Comparison of ENCODE assay signal across 9 cellular contexts in the genomic region with DNA sequence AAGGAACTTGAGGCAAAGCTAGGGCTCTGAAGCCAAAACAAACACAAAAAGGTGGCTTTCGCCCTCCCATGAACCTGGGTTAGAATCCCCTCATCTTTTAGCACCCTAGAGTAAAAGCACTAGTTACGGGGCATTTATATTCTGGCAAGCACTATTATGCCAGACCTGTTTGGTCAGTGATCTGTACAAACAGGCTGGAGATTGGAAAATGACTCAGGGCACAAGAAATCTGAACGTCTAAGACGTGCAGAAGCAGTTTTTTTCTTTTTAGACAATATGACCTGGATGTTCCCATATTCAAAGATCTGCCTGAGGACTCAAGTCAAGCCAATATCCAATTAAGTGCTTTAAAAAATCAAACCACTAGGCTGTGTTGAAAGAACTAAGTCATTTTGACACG. TPM values are rescaled to one million over a fixed set of nuclear protein-coding genes. Genes with fewer than 3 reads are reported as not detected.
A peak's percentile ranks its signal among the peaks of the same experiment; 100 is the strongest.
DNase-seq lines count a peak whose midpoint lies in the region; ATAC-seq and TF ChIP-seq lines count a peak whose summit lies in the region.
"Had no signal": no experiment of that assay in that cellular context is flagged by ENCODE, and none has a peak within 500 bp of the region (broad histone marks: within the 10 kb centered on the region; RNA-seq: fewer than 3 reads in every experiment).

No MANE protein-coding gene starts in this region.

- H3K36me3 Mint-ChIP-seq in activated CD8-positive, alpha-beta memory T cell treated with anti-CD3 and anti-CD28 coated beads, Interleukin-2, amount 10 ng/mL, durations not matched to agents 7 days and 5 days, result peaks cover 54% of the 10 kb centered on the region
- peaks cover 50% of the 10 kb centered on the region for H3K36me3 Mint-ChIP-seq in activated T-helper 1 cell treated with anti-CD3 and anti-CD28 coated beads, Interleukin-12 subunit alpha, Interleukin-12 subunit beta, Interleukin-2, Interleukin-4 antibody, amounts not matched to agents 30 ng/mL and 10 ng/mL and 1 ng/mL, durations not matched to agents 14 hours and 24 hours and 36 hours (ENCODE audit: low read depth)
- H3K36me3 Mint-ChIP-seq in stimulated activated effector memory CD8-positive, alpha-beta T cell treated with anti-CD3 and anti-CD28 coated beads, Interleukin-12 subunit alpha, Interleukin-12 subunit beta, amount 100 ng/mL, for 72 hours, result peaks cover 60% of the 10 kb centered on the region

- no peak overlapping the region for H3K27ac Mint-ChIP-seq in activated CD8-positive, alpha-beta memory T cell treated with anti-CD3 and anti-CD28 coated beads, Interleukin-2, amount 10 ng/mL, durations not matched to agents 7 days and 5 days
- no peak overlapping the region for H3K27ac Mint-ChIP-seq in activated T-helper 1 cell treated with anti-CD3 and anti-CD28 coated beads, Interleukin-12 subunit alpha, Interleukin-12 subunit beta, Interleukin-2, Interleukin-4 antibody, amounts not matched to agents 30 ng/mL and 10 ng/mL and 1 ng/mL, durations not matched to agents 14 hours and 24 hours and 36 hours
- no peak overlapping the region for H3K27ac Mint-ChIP-seq in stimulated activated effector memory CD8-positive, alpha-beta T cell treated with anti-CD3 and anti-CD28 coated beads, Interleukin-12 subunit alpha, Interleukin-12 subunit beta, amount 100 ng/mL, for 72 hours

- CTCF ChIA-PET in activated CD8-positive, alpha-beta memory T cell treated with anti-CD3 and anti-CD28 coated beads, Interleukin-2, amount 10 ng/mL, durations not matched to agents 7 days and 5 days (lab: Charles Lee), result interaction anchor here (1.2 to 2.4 kb wide), 3 partner anchors 20 to 22 kb away, joined by 4 to 16 read pairs (median 5); partner anchors contain the start of gene HNRNPR

- ATAC-seq in activated CD8-positive, alpha-beta memory T cell treated with anti-CD3 and anti-CD28 coated beads, Interleukin-2, amount 10 ng/mL, durations not matched to agents 7 days and 5 days, result no peak
- no peak for ATAC-seq in stimulated activated effector memory CD8-positive, alpha-beta T cell treated with anti-CD3 and anti-CD28 coated beads, Interleukin-12 subunit alpha, Interleukin-12 subunit beta, amount 100 ng/mL, for 72 hours

- intact Hi-C loops in activated T-helper 1 cell treated with anti-CD3 and anti-CD28 coated beads, Interleukin-12 subunit alpha, Interleukin-12 subunit beta, Interleukin-2, Interleukin-4 antibody, amounts not matched to agents 30 ng/mL and 10 ng/mL and 1 ng/mL, durations not matched to agents 14 hours and 24 hours and 36 hours (cut with micrococcal nuclease), result loop anchor here (5.0 to 10.0 kb wide), 2 partner anchors 34 to 252 kb away; no protein-coding TSS in a partner anchor

- no peak overlapping the region for H3K4me3 ChIP-seq in fibroblast of mammary gland (ENCODE audit: control insufficient read depth, low read depth, low read length)

- peak overlapping the region; percentile 91 for H3K4me3 Mint-ChIP-seq in activated CD8-positive, alpha-beta memory T cell treated with anti-CD3 and anti-CD28 coated beads, Interleukin-2, amount 10 ng/mL, durations not matched to agents 7 days and 5 days
- peak overlapping the region; percentile 95 for H3K4me3 Mint-ChIP-seq in activated T-helper 1 cell treated with anti-CD3 and anti-CD28 coated beads, Interleukin-12 subunit alpha, Interleukin-12 subunit beta, Interleukin-2, Interleukin-4 antibody, amounts not matched to agents 30 ng/mL and 10 ng/mL and 1 ng/mL, durations not matched to agents 14 hours and 24 hours and 36 hours
- peak overlapping the region; percentile 92 for H3K4me3 Mint-ChIP-seq in stimulated activated effector memory CD8-positive, alpha-beta T cell treated with anti-CD3 and anti-CD28 coated beads, Interleukin-12 subunit alpha, Interleukin-12 subunit beta, amount 100 ng/mL, for 72 hours

- peaks cover 30% of the 10 kb centered on the region for H3K4me1 Mint-ChIP-seq in activated CD8-positive, alpha-beta memory T cell treated with anti-CD3 and anti-CD28 coated beads, Interleukin-2, amount 10 ng/mL, durations not matched to agents 7 days and 5 days
- H3K4me1 Mint-ChIP-seq in activated T-helper 1 cell treated with anti-CD3 and anti-CD28 coated beads, Interleukin-12 subunit alpha, Interleukin-12 subunit beta, Interleukin-2, Interleukin-4 antibody, amounts not matched to agents 30 ng/mL and 10 ng/mL and 1 ng/mL, durations not matched to agents 14 hours and 24 hours and 36 hours (ENCODE audit: low read depth), result peaks cover 27% of the 10 kb centered on the region
- H3K4me1 Mint-ChIP-seq in stimulated activated effector memory CD8-positive, alpha-beta T cell treated with anti-CD3 and anti-CD28 coated beads, Interleukin-12 subunit alpha, Interleukin-12 subunit beta, amount 100 ng/mL, for 72 hours, result peaks cover 39% of the 10 kb centered on the region

- no peak for TF ChIP-seq CTCF in fibroblast of mammary gland (conservative IDR thresholded peaks at IDR 0.05; ENCODE audit: control insufficient read depth, insufficient read depth, low read depth, low read length)

- no peaks in the 10 kb centered on the region for H3K27me3 Mint-ChIP-seq in activated CD8-positive, alpha-beta memory T cell treated with anti-CD3 and anti-CD28 coated beads, Interleukin-2, amount 10 ng/mL, durations not matched to agents 7 days and 5 days
- no peaks in the 10 kb centered on the region for H3K27me3 Mint-ChIP-seq in activated T-helper 1 cell treated with anti-CD3 and anti-CD28 coated beads, Interleukin-12 subunit alpha, Interleukin-12 subunit beta, Interleukin-2, Interleukin-4 antibody, amounts not matched to agents 30 ng/mL and 10 ng/mL and 1 ng/mL, durations not matched to agents 14 hours and 24 hours and 36 hours (ENCODE audit: insufficient read depth)

- DNase-seq in activated CD8-positive, alpha-beta memory T cell treated with anti-CD3 and anti-CD28 coated beads, Interleukin-2, amount 10 ng/mL, durations not matched to agents 7 days and 5 days, result no peak
- DNase-seq in activated CD8-positive, alpha-beta memory T cell treated with anti-CD3 and anti-CD28 coated beads, Interleukin-2, amount 50 U/mL, for 48 hours, result no peak
- DNase-seq in activated T-helper 1 cell treated with anti-CD3 and anti-CD28 coated beads, Interleukin-12 subunit alpha, Interleukin-12 subunit beta, Interleukin-2, Interleukin-4 antibody, amounts not matched to agents 30 ng/mL and 10 ng/mL and 1 ng/mL, durations not matched to agents 14 hours and 24 hours and 36 hours (ENCODE audit: low spot score), result no peak
- DNase-seq in fibroblast of mammary gland (ENCODE audit: low read depth) (peak; percentile 11), HPDE6-E6E7 (ENCODE audit: extremely low spot score) (no peak), inferior parietal cortex (ENCODE audit: extremely low spot score) (no peak), medulla oblongata (ENCODE audit: extremely low spot score) (no peak)
- no peak for DNase-seq in stimulated activated effector memory CD8-positive, alpha-beta T cell treated with anti-CD3 and anti-CD28 coated beads, Interleukin-12 subunit alpha, Interleukin-12 subunit beta, amount 100 ng/mL, for 72 hours (ENCODE audit: low spot score in 2 of 2)
- DNase-seq: stimulated activated CD4-positive, alpha-beta T cell treated with anti-CD3 and anti-CD28 coated beads, Interleukin-4, amount 100 ng/mL, for 24 hours had no signal

- H3K9me3 Mint-ChIP-seq in activated CD8-positive, alpha-beta memory T cell treated with anti-CD3 and anti-CD28 coated beads, Interleukin-2, amount 10 ng/mL, durations not matched to agents 7 days and 5 days (ENCODE audit: low read depth), result peaks cover 21% of the 10 kb centered on the region
- H3K9me3 Mint-ChIP-seq in activated T-helper 1 cell treated with anti-CD3 and anti-CD28 coated beads, Interleukin-12 subunit alpha, Interleukin-12 subunit beta, Interleukin-2, Interleukin-4 antibody, amounts not matched to agents 30 ng/mL and 10 ng/mL and 1 ng/mL, durations not matched to agents 14 hours and 24 hours and 36 hours, result peaks cover 41% of the 10 kb centered on the region
- H3K9me3 Mint-ChIP-seq in stimulated activated effector memory CD8-positive, alpha-beta T cell treated with anti-CD3 and anti-CD28 coated beads, Interleukin-12 subunit alpha, Interleukin-12 subunit beta, amount 100 ng/mL, for 72 hours, result peaks cover 8% of the 10 kb centered on the region

RNA-seq across cellular contexts. Expression of gene ZNF436, which starts 3.0 kb away (rescaled TPM):
- total RNA-seq in activated CD8-positive, alpha-beta memory T cell treated with anti-CD3 and anti-CD28 coated beads, Interleukin-2, amount 10 ng/mL, durations not matched to agents 7 days and 5 days, result 1 to 10 TPM; 5.3 to 6.6 TPM
- total RNA-seq in activated T-helper 1 cell treated with anti-CD3 and anti-CD28 coated beads, Interleukin-12 subunit alpha, Interleukin-12 subunit beta, Interleukin-2, Interleukin-4 antibody, amounts not matched to agents 30 ng/mL and 10 ng/mL and 1 ng/mL, durations not matched to agents 14 hours and 24 hours and 36 hours, result 4.6 TPM in 2 replicates

RNA-seq across cellular contexts. Expression of gene HNRNPR, which starts 22.5 kb away (rescaled TPM):
- 100 to 1,000 TPM; 220 to 222 TPM for total RNA-seq in activated CD8-positive, alpha-beta memory T cell treated with anti-CD3 and anti-CD28 coated beads, Interleukin-2, amount 10 ng/mL, durations not matched to agents 7 days and 5 days
- total RNA-seq in activated T-helper 1 cell treated with anti-CD3 and anti-CD28 coated beads, Interleukin-12 subunit alpha, Interleukin-12 subunit beta, Interleukin-2, Interleukin-4 antibody, amounts not matched to agents 30 ng/mL and 10 ng/mL and 1 ng/mL, durations not matched to agents 14 hours and 24 hours and 36 hours, result 241 and 247 TPM in 2 replicates

RNA-seq across cellular contexts. Expression of gene TCEA3, which starts 58.0 kb away (rescaled TPM):
- 1 to 10 TPM in 1 of 2 experiments, under 1 TPM in 1; 0.26 to 1.3 TPM for total RNA-seq in activated CD8-positive, alpha-beta memory T cell treated with anti-CD3 and anti-CD28 coated beads, Interleukin-2, amount 10 ng/mL, durations not matched to agents 7 days and 5 days
- total RNA-seq in activated T-helper 1 cell treated with anti-CD3 and anti-CD28 coated beads, Interleukin-12 subunit alpha, Interleukin-12 subunit beta, Interleukin-2, Interleukin-4 antibody, amounts not matched to agents 30 ng/mL and 10 ng/mL and 1 ng/mL, durations not matched to agents 14 hours and 24 hours and 36 hours, result 2.0 and 2.6 TPM in 2 replicates
